Comparison of ENCODE assay signal across 17 cellular contexts in the genomic region with DNA sequence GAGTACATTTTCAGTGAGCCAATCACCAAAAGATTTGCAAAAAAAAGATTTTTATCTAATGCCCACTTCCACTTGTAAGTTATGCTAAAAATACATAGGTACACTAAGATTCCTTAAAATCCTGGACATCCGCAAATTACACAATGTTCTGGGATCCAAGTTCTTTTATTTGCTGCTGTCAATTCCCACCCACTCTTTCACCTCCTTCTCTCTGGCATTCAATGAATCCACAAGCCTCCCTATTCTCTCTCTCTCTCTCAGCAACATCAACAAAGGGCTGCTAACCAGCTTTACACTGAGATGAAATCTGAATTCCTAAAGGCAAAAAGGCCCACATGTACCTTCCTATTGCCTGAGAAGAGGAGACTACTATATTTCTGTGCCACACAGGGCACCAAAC.
"Had no signal": no experiment of that assay in that cellular context is flagged by ENCODE, and none has a peak within 500 bp of the region (broad histone marks: within the 10 kb centered on the region; RNA-seq: fewer than 3 reads in every experiment).

No MANE protein-coding gene starts in this region.

- H3K9me3 ChIP-seq: esophagus squamous epithelium, left lung had no signal

- H3K36me3 ChIP-seq: breast epithelium had no signal

- H3K4me1 ChIP-seq: breast epithelium, esophagus squamous epithelium had no signal

- H3K27ac ChIP-seq: breast epithelium, epithelial cell of prostate, esophagus squamous epithelium, left lung had no signal

- H3K27me3 ChIP-seq: breast epithelium, esophagus squamous epithelium, left lung had no signal

- DNase-seq: activated CD4-positive, alpha-beta T cell treated with anti-CD3 and anti-CD28 coated beads for 4 hours; activated CD4-positive, alpha-beta T cell treated with anti-CD3 and anti-CD28 coated beads, Interleukin-2, amount 50 U/mL, for 4 hours; activated naive CD4-positive, alpha-beta T cell; activated naive CD8-positive, alpha-beta T cell treated with anti-CD3 and anti-CD28 coated beads for 36 hours; activated T-cell treated with anti-CD3 and anti-CD28 coated beads for 4 hours; activated T-cell treated with anti-CD3 and anti-CD28 coated beads, Interleukin-2, amount 50 U/mL, for 72 hours; amniotic stem cell; dermis blood vessel endothelial cell; effector CD8-positive, alpha-beta T cell; esophagus squamous epithelium; foreskin melanocyte; left lung; naive thymus-derived CD4-positive, alpha-beta T cell; right cardiac atrium; stimulated activated CD4-positive, alpha-beta T cell treated with anti-CD3 and anti-CD28 coated beads, Interleukin-2, amount 100 ng/mL, for 48 hours had no signal

- H3K4me3 ChIP-seq: breast epithelium, esophagus squamous epithelium, left lung had no signal

- ATAC-seq: activated T-cell treated with anti-CD3 and anti-CD28 coated beads, Interleukin-2, amount 50 U/mL, for 72 hours; left lung; naive thymus-derived CD4-positive, alpha-beta T cell; right cardiac atrium had no signal
